Comparison of ENCODE assay signal across 20 cellular contexts in genomic region chr19:5121286-5122120, GRCh38.
A peak's percentile ranks its signal among the peaks of the same experiment; 100 is the strongest.
DNase-seq lines count a peak whose midpoint lies in the region; ATAC-seq and TF ChIP-seq lines count a peak whose summit lies in the region.
"Had no signal": no experiment of that assay in that cellular context is flagged by ENCODE, and none has a peak within 500 bp of the region (broad histone marks: within the 10 kb centered on the region; RNA-seq: fewer than 3 reads in every experiment).

No MANE protein-coding gene starts in this region.

- CTCF ChIA-PET in activated CD8-positive, alpha-beta T cell treated with anti-CD3 and anti-CD28 coated beads for 36 hours (lab: Charles Lee): interaction anchor here (0.9 kb wide), 1 partner anchor 17 kb away, joined by 3 read pairs; no protein-coding TSS in a partner anchor

- H3K27ac Mint-ChIP-seq in activated naive CD4-positive, alpha-beta T cell treated with anti-CD3 and anti-CD28 coated beads, Interleukin-2, amount 50 U/mL, for 72 hours: peak overlapping the region; percentile 27 to 88
- peak overlapping the region; percentile 46 for H3K27ac Mint-ChIP-seq in activated CD8-positive, alpha-beta T cell treated with anti-CD3 and anti-CD28 coated beads for 36 hours
- H3K27ac Mint-ChIP-seq in immature natural killer cell: peak overlapping the region in 5 of 6 donors; percentile 16 to 82 (median 53)
- peak overlapping the region; percentile 92 for H3K27ac Mint-ChIP-seq in stimulated activated naive B cell treated with anti-CD40 and anti-IgM and Interleukin-4, amounts not matched to agents 10 μg/mL and 1 μg/mL and 100 μg/mL, for 72 hours
- H3K27ac Mint-ChIP-seq: CD4-positive, alpha-beta T cell had no signal

- no peak overlapping the region for H3K4me3 Mint-ChIP-seq in activated CD8-positive, alpha-beta T cell treated with anti-CD3 and anti-CD28 coated beads for 36 hours
- H3K4me3 Mint-ChIP-seq in immature natural killer cell: peak overlapping the region in 2 of 5 donors; percentile 1 to 56
- H3K4me3 Mint-ChIP-seq in stimulated activated naive B cell treated with anti-CD40 and anti-IgM and Interleukin-4, amounts not matched to agents 10 μg/mL and 1 μg/mL and 100 μg/mL, for 72 hours: peak overlapping the region in 1 of 2 donors; percentile 43
- H3K4me3 Mint-ChIP-seq: activated T-cell treated with anti-CD3 and anti-CD28 coated beads, Interleukin-2, amount 50 U/mL, for 4 hours; CD4-positive, alpha-beta T cell had no signal

- ATAC-seq in activated naive CD4-positive, alpha-beta T cell treated with anti-CD3 and anti-CD28 coated beads, Interleukin-2, amount 50 U/mL, for 72 hours: no peak
- no peak for ATAC-seq in activated CD8-positive, alpha-beta T cell treated with anti-CD3 and anti-CD28 coated beads for 36 hours
- no peak for ATAC-seq in stimulated activated naive B cell treated with anti-CD40 and anti-IgM and Interleukin-4, amounts not matched to agents 10 μg/mL and 1 μg/mL and 100 μg/mL, for 72 hours (replicated peaks)
- no peak for ATAC-seq in upper lobe of right lung
- ATAC-seq: A549 had no signal

- H3K36me3 Mint-ChIP-seq in activated naive CD4-positive, alpha-beta T cell treated with anti-CD3 and anti-CD28 coated beads, Interleukin-2, amount 50 U/mL, for 72 hours: peaks cover 0 to 5% of the 10 kb centered on the region in 2 donors
- H3K36me3 Mint-ChIP-seq in activated CD8-positive, alpha-beta T cell treated with anti-CD3 and anti-CD28 coated beads for 36 hours (ENCODE audit: low read depth): peaks cover under 1% of the 10 kb centered on the region
- peaks cover 11 to 12% (median 11%) of the 10 kb centered on the region in 3 donors for H3K36me3 Mint-ChIP-seq in immature natural killer cell
- H3K36me3 Mint-ChIP-seq in stimulated activated naive B cell treated with anti-CD40 and anti-IgM and Interleukin-4, amounts not matched to agents 10 μg/mL and 1 μg/mL and 100 μg/mL, for 72 hours: peaks cover 2 to 28% of the 10 kb centered on the region in 2 donors

- POLR2A ChIA-PET in activated CD8-positive, alpha-beta T cell treated with anti-CD3 and anti-CD28 coated beads for 36 hours (lab: Charles Lee): no interaction called here

- H3K4me1 Mint-ChIP-seq in activated CD8-positive, alpha-beta T cell treated with anti-CD3 and anti-CD28 coated beads for 36 hours (ENCODE audit: low read depth): peaks cover 32% of the 10 kb centered on the region
- H3K4me1 Mint-ChIP-seq in immature natural killer cell: peaks cover 17 to 18% of the 10 kb centered on the region in 2 donors
- peaks cover 42 to 80% of the 10 kb centered on the region in 2 donors for H3K4me1 Mint-ChIP-seq in stimulated activated naive B cell treated with anti-CD40 and anti-IgM and Interleukin-4, amounts not matched to agents 10 μg/mL and 1 μg/mL and 100 μg/mL, for 72 hours

- H3K27ac ChIP-seq in upper lobe of right lung: no peak overlapping the region
- H3K27ac ChIP-seq: A549, parathyroid adenoma, Peyer's patch, thyroid gland had no signal

- H3K4me3 ChIP-seq in HAP-1: no peak overlapping the region
- no peak overlapping the region for H3K4me3 ChIP-seq in upper lobe of right lung
- H3K4me3 ChIP-seq: A549, Peyer's patch, thyroid gland had no signal

- in situ Hi-C loops in HAP-1 (cut with MboI; ENCODE audit: low sequenced_read_pairs): no loop called here

- TF ChIP-seq CTCF in activated CD8-positive, alpha-beta T cell treated with anti-CD3 and anti-CD28 coated beads for 36 hours (IDR thresholded peaks at IDR 0.05): no peak
- no peak for TF ChIP-seq CTCF in upper lobe of right lung (IDR thresholded peaks at IDR 0.05)

- intact Hi-C loops in activated CD8-positive, alpha-beta T cell treated with anti-CD3 and anti-CD28 coated beads for 36 hours (cut with micrococcal nuclease): no loop called here
- intact Hi-C loops in upper lobe of right lung (cut with DNase I): no loop called here

- H3K36me3 ChIP-seq in HAP-1 (replicated peaks) (0 out of 2 replicates have a peak, but pooled peaks cover 7% of the 10 kb centered on the region), upper lobe of right lung (peaks cover 30% of the 10 kb centered on the region)

- no peaks in the 10 kb centered on the region for H3K27me3 ChIP-seq in HAP-1 (ENCODE audit: low read depth)
- H3K27me3 ChIP-seq in upper lobe of right lung: no peaks in the 10 kb centered on the region
- H3K27me3 ChIP-seq: Peyer's patch, thyroid gland had no signal

- H3K9me3 ChIP-seq in HAP-1 (no peaks in the 10 kb centered on the region), upper lobe of right lung (no peaks in the 10 kb centered on the region)
- H3K9me3 ChIP-seq: A549, Peyer's patch, SK-N-SH, thyroid gland had no signal

- H3K27me3 Mint-ChIP-seq in activated CD8-positive, alpha-beta T cell treated with anti-CD3 and anti-CD28 coated beads for 36 hours: no peaks in the 10 kb centered on the region
- H3K27me3 Mint-ChIP-seq in immature natural killer cell (ENCODE audit: low read depth in 3 of 3): peaks cover under 1 to 6% (median 1%) of the 10 kb centered on the region in 3 donors
- H3K27me3 Mint-ChIP-seq in stimulated activated naive B cell treated with anti-CD40 and anti-IgM and Interleukin-4, amounts not matched to agents 10 μg/mL and 1 μg/mL and 100 μg/mL, for 72 hours: no peaks in the 10 kb centered on the region
- H3K27me3 Mint-ChIP-seq: CD4-positive, alpha-beta T cell had no signal

- no peaks in the 10 kb centered on the region for H3K9me3 Mint-ChIP-seq in activated naive CD4-positive, alpha-beta T cell treated with anti-CD3 and anti-CD28 coated beads, Interleukin-2, amount 50 U/mL, for 72 hours
- no peaks in the 10 kb centered on the region for H3K9me3 Mint-ChIP-seq in activated CD8-positive, alpha-beta T cell treated with anti-CD3 and anti-CD28 coated beads for 36 hours
- no peaks in the 10 kb centered on the region for H3K9me3 Mint-ChIP-seq in immature natural killer cell
- peaks cover 0 to 2% of the 10 kb centered on the region in 2 donors for H3K9me3 Mint-ChIP-seq in stimulated activated naive B cell treated with anti-CD40 and anti-IgM and Interleukin-4, amounts not matched to agents 10 μg/mL and 1 μg/mL and 100 μg/mL, for 72 hours
- H3K9me3 Mint-ChIP-seq: activated T-cell treated with anti-CD3 and anti-CD28 coated beads, Interleukin-2, amount 50 U/mL, for 4 hours; CD4-positive, alpha-beta T cell had no signal

- DNase-seq in activated naive CD4-positive, alpha-beta T cell treated with anti-CD3 and anti-CD28 coated beads, Interleukin-2, amount 50 U/mL, for 72 hours (ENCODE audit: low spot score in 2 of 2): no peak
- no peak for DNase-seq in activated naive CD4-positive, alpha-beta T cell (lab: John Stamatoyannopoulos, UW)
- no peak for DNase-seq in activated CD8-positive, alpha-beta T cell treated with anti-CD3 and anti-CD28 coated beads for 36 hours
- DNase-seq in immature natural killer cell (no peak), cortex of kidney (lab: John Stamatoyannopoulos, UW) (no peak), HAP-1 (ENCODE audit: low spot score in 2 of 2) (no peak), upper lobe of right lung (no peak)
- DNase-seq in stimulated activated naive B cell treated with anti-CD40 and anti-IgM and Interleukin-4, amounts not matched to agents 10 μg/mL and 1 μg/mL and 100 μg/mL, for 72 hours: no peak
- DNase-seq: activated CD4-positive, alpha-beta T cell treated with anti-CD3 and anti-CD28 coated beads, Interleukin-2, amount 50 U/mL, for 1 hour; activated T-cell treated with anti-CD3 and anti-CD28 coated beads, Interleukin-2, amount 50 U/mL, for 4 hours; CD4-positive, alpha-beta T cell; EL; NCI-H1417 treated with DMSO at 0.1 percent for 48 hours; NCI-H2171 treated with DMSO at 0.1 percent for 48 hours; Peyer's patch; SK-N-SH; stimulated activated CD4-positive, alpha-beta T cell treated with anti-CD3 and anti-CD28 coated beads, Interleukin-4, amount 100 ng/mL, for 24 hours; thyroid gland had no signal

- H3K4me1 ChIP-seq in HAP-1: no peaks in the 10 kb centered on the region
- no peaks in the 10 kb centered on the region for H3K4me1 ChIP-seq in upper lobe of right lung
- H3K4me1 ChIP-seq: A549, parathyroid adenoma, thyroid gland had no signal
